8 cellular contexts compared by ENCODE assay signal in the genomic region with DNA sequence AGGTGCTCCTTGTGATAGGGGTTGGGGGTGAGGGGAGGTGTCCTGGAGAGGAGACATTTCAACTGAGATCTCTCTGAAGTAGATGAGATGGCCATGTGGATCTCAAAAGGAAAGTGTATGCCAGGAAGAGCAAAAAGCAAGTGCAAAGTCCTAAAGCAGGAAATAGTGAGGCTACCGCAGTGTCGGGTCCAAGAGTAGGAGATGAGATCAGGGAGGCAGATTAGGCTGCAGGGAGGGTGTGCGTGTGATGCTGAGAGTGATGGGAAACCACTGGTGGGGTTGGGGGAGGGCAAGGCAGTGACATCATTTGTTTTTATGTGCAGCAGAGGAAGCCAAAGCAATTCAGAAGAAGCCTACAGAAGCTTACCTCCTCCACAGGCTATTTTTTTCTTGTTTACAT. TPM values are rescaled to one million over a fixed set of nuclear protein-coding genes. Genes with fewer than 3 reads are reported as not detected.
DNase-seq lines count a peak whose midpoint lies in the region; ATAC-seq and TF ChIP-seq lines count a peak whose summit lies in the region.

No MANE protein-coding gene starts in this region.

- peaks cover 60% of the 10 kb centered on the region for H3K4me1 ChIP-seq in left ventricle myocardium inferior

- H3K27me3 Mint-ChIP-seq in CD4-positive, alpha-beta T cell = no peaks in the 10 kb centered on the region

- no peaks in the 10 kb centered on the region for H3K9me3 ChIP-seq in CD4-positive, alpha-beta T cell (ENCODE audit: control insufficient read depth, low read length)
- H3K9me3 ChIP-seq in left ventricle myocardium inferior (replicated peaks) = no peaks in the 10 kb centered on the region

- peaks cover 99% of the 10 kb centered on the region for H3K4me1 Mint-ChIP-seq in CD4-positive, alpha-beta T cell (ENCODE audit: low read depth)

- peak overlapping the region; percentile 80 for H3K27ac ChIP-seq in CD4-positive, alpha-beta T cell (ENCODE audit: low read depth, low read length)
- H3K27ac ChIP-seq in left ventricle myocardium inferior (replicated peaks) = peak overlapping the region; percentile 72

- H3K27me3 ChIP-seq in CD4-positive, alpha-beta T cell (ENCODE audit: control insufficient read depth, insufficient read depth, low read length) = no peaks in the 10 kb centered on the region
- H3K27me3 ChIP-seq in left ventricle myocardium inferior (ENCODE audit: low read depth) = no peaks in the 10 kb centered on the region

- H3K36me3 ChIP-seq in left ventricle myocardium inferior = no peaks in the 10 kb centered on the region

- CTCF ChIA-PET in CD4-positive, alpha-beta T cell (lab: Charles Lee) = interaction anchor here (1.1 kb wide), 2 partner anchors 16 kb away, joined by 3 to 4 read pairs; no protein-coding TSS in a partner anchor

- peak; percentile 41 to 81 (median 62) for DNase-seq in CD4-positive, alpha-beta T cell
- DNase-seq in activated CD8-positive, alpha-beta memory T cell treated with anti-CD3 and anti-CD28 coated beads, Interleukin-2, amount 50 U/mL, for 4 hours = peak; percentile 48
- no peak for DNase-seq in left ventricle myocardium inferior
- DNase-seq in stimulated activated CD8-positive, alpha-beta memory T cell treated with anti-CD3 and anti-CD28 coated beads, Interleukin-15, amount 100 ng/mL, for 4 hours (ENCODE audit: low read depth in 2 of 2) = peak; percentile 14 to 66
- no peak for DNase-seq in NCI-H748 treated with DMSO at 0.1 percent for 48 hours (lab: John Stamatoyannopoulos, UW)

- no peak overlapping the region for H3K4me3 ChIP-seq in left ventricle myocardium inferior

- no peaks in the 10 kb centered on the region for H3K36me3 Mint-ChIP-seq in CD4-positive, alpha-beta T cell (ENCODE audit: low read depth)

- intact Hi-C loops in CD4-positive, alpha-beta T cell (cut with DNase I, micrococcal nuclease) = loop anchor here in 1 of 2 experiments (2.0 to 10.0 kb wide), 2 partner anchors 15 to 481 kb away; partner anchors contain the start of gene MPHOSPH6
- intact Hi-C loops in left ventricle myocardium inferior (cut with micrococcal nuclease) = no loop called here

- TF ChIP-seq CTCF in CD4-positive, alpha-beta T cell (IDR thresholded peaks at IDR 0.05) = no peak
- no peak for TF ChIP-seq CTCF in left ventricle myocardium inferior (IDR thresholded peaks at IDR 0.05; ENCODE audit: borderline replicate concordance)

- H3K9me3 Mint-ChIP-seq in CD4-positive, alpha-beta T cell = peaks cover 3% of the 10 kb centered on the region

- ATAC-seq in CD4-positive, alpha-beta T cell (ENCODE audit: poor library complexity) = peak; percentile 76
- ATAC-seq in HG03442 (IDR thresholded peaks at IDR 0.05; ENCODE audit: unreplicated experiment) (peak; percentile 26), HG03045 (IDR thresholded peaks at IDR 0.05; ENCODE audit: unreplicated experiment) (no peak), HG03025 (IDR thresholded peaks at IDR 0.05; ENCODE audit: low FRiP score, unreplicated experiment) (no peak)

- POLR2A ChIA-PET in CD4-positive, alpha-beta T cell (lab: Charles Lee) = interaction anchor here (1.1 to 2.0 kb wide), 6 partner anchors 9 to 936 kb away, joined by 3 to 12 read pairs (median 6); no protein-coding TSS in a partner anchor

- peak overlapping the region; percentile 40 for H3K4me3 Mint-ChIP-seq in CD4-positive, alpha-beta T cell

- peak overlapping the region; percentile 86 for H3K27ac Mint-ChIP-seq in CD4-positive, alpha-beta T cell

RNA-seq across cellular contexts. Expression of gene CDH13, which starts 28.5 kb away (rescaled TPM):
- total RNA-seq in CD4-positive, alpha-beta T cell = not detected
- total RNA-seq in left ventricle myocardium inferior = 161 TPM

Comparison
In these comparisons a context has a peak if more than half of its experiments do, and no peak if none do; other contexts are left out.
1. ATAC-seq: peak in CD4-positive, alpha-beta T cell (single experiment) and HG03442 (single experiment); none in HG03045 (single experiment) and HG03025 (single experiment).
2. DNase-seq: peak in CD4-positive, alpha-beta T cell (10 of 10), activated CD8-positive, alpha-beta memory T cell treated with anti-CD3 and anti-CD28 coated beads, Interleukin-2, amount 50 U/mL, for 4 hours (single experiment) and stimulated activated CD8-positive, alpha-beta memory T cell treated with anti-CD3 and anti-CD28 coated beads, Interleukin-15, amount 100 ng/mL, for 4 hours (2 of 2); none in left ventricle myocardium inferior (single experiment) and NCI-H748 treated with DMSO at 0.1 percent for 48 hours (single experiment).
3. RNA of gene CDH13, which starts 28.5 kb away (total RNA-seq): 161 TPM in left ventricle myocardium inferior (single experiment); not detected in CD4-positive, alpha-beta T cell; every median in the first group is over 100 times any median in the second.